ENCODE assay signal across 8 cellular contexts in genomic region chr12:26936559-26937442, GRCh38. TPM values are rescaled to one million over a fixed set of nuclear protein-coding genes. Genes with fewer than 3 reads are reported as not detected.
A peak's percentile ranks its signal among the peaks of the same experiment; 100 is the strongest.
DNase-seq lines count a peak whose midpoint lies in the region; ATAC-seq and TF ChIP-seq lines count a peak whose summit lies in the region.

No MANE protein-coding gene starts in this region.

- H3K9ac ChIP-seq in NT2/D1 (ENCODE audit: insufficient read length, low read depth), result peak overlapping the region; percentile 96

- H3K4me3 ChIP-seq in GM06990 (replicated peaks; ENCODE audit: low read depth, low read length), result peak overlapping the region; percentile 87
- peak overlapping the region; percentile 92 for H3K4me3 ChIP-seq in NT2/D1 (ENCODE audit: insufficient read length, low read depth)

- TF ChIP-seq CTCF in GM06990 (IDR thresholded peaks at IDR 0.05; ENCODE audit: insufficient read depth, low read length, poor library complexity, severe bottlenecking), result no peak
- no peak for TF ChIP-seq CTCF in neural crest cell (conservative IDR thresholded peaks at IDR 0.05)

- H3K36me3 Mint-ChIP-seq in neural crest cell (ENCODE audit: low read depth), result peaks cover 4% of the 10 kb centered on the region

- peak overlapping the region; percentile 99 for H3K4me3 Mint-ChIP-seq in neural crest cell

- H3K9me3 ChIP-seq in NT2/D1 (ENCODE audit: insufficient read depth, low read length), result no peaks in the 10 kb centered on the region

- peak overlapping the region; percentile 76 for H3K27ac Mint-ChIP-seq in neural crest cell (ENCODE audit: unreplicated experiment)

- H3K27me3 ChIP-seq in GM06990 (replicated peaks; ENCODE audit: control insufficient read depth, insufficient read depth, low read length) (no peaks in the 10 kb centered on the region), NT2/D1 (ENCODE audit: insufficient read depth, insufficient read length) (no peaks in the 10 kb centered on the region)

- ATAC-seq in GM18511 (IDR thresholded peaks at IDR 0.05; ENCODE audit: unreplicated experiment), result no peak

- no peaks in the 10 kb centered on the region for H3K27me3 Mint-ChIP-seq in neural crest cell (ENCODE audit: low read depth)

- DNase-seq in GM06990 (ENCODE audit: extremely low read depth, insufficient read length) (no peak), NT2/D1 (ENCODE audit: low read depth, low spot score) (no peak), dermis blood vessel endothelial cell (peak; percentile 11), neural crest cell (ENCODE audit: low read depth, low spot score) (no peak), hypothalamus (lab: John Stamatoyannopoulos, UW) (no peak), H4 (ENCODE audit: low spot score) (no peak), NCI-H2227 treated with DMSO at 0.1 percent for 48 hours (lab: John Stamatoyannopoulos, UW) (no peak)

- H3K36me3 ChIP-seq in GM06990 (ENCODE audit: control insufficient read depth, insufficient read depth, low read length) (peaks cover 3% of the 10 kb centered on the region), NT2/D1 (ENCODE audit: insufficient read depth, insufficient read length, low read length) (peaks cover 42% of the 10 kb centered on the region)

- no peaks in the 10 kb centered on the region for H3K9me3 Mint-ChIP-seq in neural crest cell

- H3K4me1 ChIP-seq in NT2/D1 (ENCODE audit: insufficient read depth, insufficient read length), result no peaks in the 10 kb centered on the region

- H3K4me1 Mint-ChIP-seq in neural crest cell, result peaks cover 58% of the 10 kb centered on the region

RNA-seq across cellular contexts. Expression of gene INTS13, which starts 1.0 kb away (rescaled TPM):
- 31.8 and 42.8 TPM in 2 replicates for total RNA-seq in dermis blood vessel endothelial cell
- 30.6 and 30.7 TPM in 2 replicates for total RNA-seq in neural crest cell
- 39.7 and 44.9 TPM in 2 replicates for total RNA-seq in H4 (2014; rRNA removed; shearing (Covaris generic))

RNA-seq across cellular contexts. Expression of gene FGFR1OP2, which starts 1.5 kb away (rescaled TPM):
- 120 and 132 TPM in 2 replicates for total RNA-seq in dermis blood vessel endothelial cell
- 43.2 and 44.1 TPM in 2 replicates for total RNA-seq in neural crest cell
- 23.4 and 31.3 TPM in 2 replicates for total RNA-seq in H4 (2014; rRNA removed; shearing (Covaris generic))
